Comparison of ENCODE assay signal across 8 cellular contexts in genomic region chr9:137459601-137460362, GRCh38. TPM values are rescaled to one million over a fixed set of nuclear protein-coding genes. Genes with fewer than 3 reads are reported as not detected.
DNase-seq lines count a peak whose midpoint lies in the region; ATAC-seq, FAIRE-seq and TF ChIP-seq lines count a peak whose summit lies in the region.

No MANE protein-coding gene starts in this region.

- TF ChIP-seq CTCF in IMR-90 (conservative IDR thresholded peaks at IDR 0.05; ENCODE audit: low read depth, low read length) (no peak), astrocyte (IDR thresholded peaks at IDR 0.05; ENCODE audit: insufficient read depth, low read depth, low read length) (no peak), kidney (IDR thresholded peaks at IDR 0.05; ENCODE audit: borderline replicate concordance, extremely low read depth, insufficient read depth) (no peak)

- no peaks in the 10 kb centered on the region for H3K27me3 Mint-ChIP-seq in astrocyte (ENCODE audit: low read depth, unreplicated experiment)

- H2AK9ac ChIP-seq in IMR-90 (replicated peaks; ENCODE audit: low read depth, low read length, poor library complexity), result peak overlapping the region; percentile 88

- H3K9me3 ChIP-seq in IMR-90 (ENCODE audit: control insufficient read depth, insufficient read depth, low read length), result no peaks in the 10 kb centered on the region
- no peaks in the 10 kb centered on the region for H3K9me3 ChIP-seq in astrocyte (ENCODE audit: insufficient read depth, low read depth, low read length)
- no peaks in the 10 kb centered on the region for H3K9me3 ChIP-seq in kidney (ENCODE audit: control insufficient read depth in 1 of 2, low read length in 2 of 2)
- H3K9me3 ChIP-seq in stomach smooth muscle (ENCODE audit: control insufficient read depth in 2 of 2, low read length in 2 of 2), result no peaks in the 10 kb centered on the region

- no peak for TF ChIP-seq RAD21 in IMR-90 (IDR thresholded peaks at IDR 0.05; ENCODE audit: low read length)

- intact Hi-C loops in IMR-90 (cut with micrococcal nuclease), result no loop called here
- intact Hi-C loops in kidney (cut with DNase I), result no loop called here
- intact Hi-C loops in posterior vena cava (cut with DNase I), result no loop called here

- 38% methylated on average over 6 of the region's 15 CpGs; no CpG with 5 or more reads in 1 of the 2 experiments for WGBS in IMR-90 (ENCODE audit: extremely low coverage in 2 of 2, insufficient read length in 1 of 2), 2 experiments

- no TSS peak for BruUV-seq in IMR-90 (replicated peaks; lab: Mats Ljungman, UMichigan)

- no peaks in the 10 kb centered on the region for H3K79me2 ChIP-seq in astrocyte (ENCODE audit: insufficient read depth, low read length)

- in situ Hi-C loops in IMR-90 (cut with MboI; ENCODE audit: low sequenced_read_pairs), result no loop called here

- H3K27me3 ChIP-seq in IMR-90 (ENCODE audit: control insufficient read depth, insufficient read depth, low read length), result no peaks in the 10 kb centered on the region
- H3K27me3 ChIP-seq in astrocyte (ENCODE audit: insufficient read depth, low read length), result no peaks in the 10 kb centered on the region
- peaks cover 2 to 3% of the 10 kb centered on the region in 2 donors for H3K27me3 ChIP-seq in stomach smooth muscle (ENCODE audit: control insufficient read depth in 1 of 2, insufficient read depth in 2 of 2, low read length in 2 of 2)

- H3K4me1 Mint-ChIP-seq in astrocyte (ENCODE audit: low read depth, unreplicated experiment), result peaks cover 10% of the 10 kb centered on the region

- H3K36me3 ChIP-seq in IMR-90 (ENCODE audit: control insufficient read depth, insufficient read depth, low read length) (peaks cover 20% of the 10 kb centered on the region), astrocyte (ENCODE audit: insufficient read depth, low read length) (no peaks in the 10 kb centered on the region), kidney (ENCODE audit: control insufficient read depth in 1 of 2, insufficient read depth in 2 of 2, low read length in 2 of 2) (no peaks in the 10 kb centered on the region), stomach smooth muscle (ENCODE audit: control insufficient read depth in 2 of 2, insufficient read depth in 2 of 2, low read length in 2 of 2) (no peaks in the 10 kb centered on the region)

- peak overlapping the region; percentile 83 for H3K4ac ChIP-seq in IMR-90 (ENCODE audit: low read depth, low read length)

- POLR2A ChIA-PET in IMR-90 (lab: Charles Lee; ENCODE audit: unreplicated experiment), result interaction anchor here (0.6 kb wide), 1 partner anchor 581 kb away, joined by 7 read pairs; no protein-coding TSS in a partner anchor

- H3K9ac ChIP-seq in IMR-90 (ENCODE audit: low read depth, low read length) (peak overlapping the region; percentile 77), astrocyte (ENCODE audit: low read length) (peak overlapping the region; percentile 55), kidney (ENCODE audit: low read length in 2 of 2) (peak overlapping the region; percentile 36 to 54), stomach smooth muscle (ENCODE audit: low read length in 2 of 2) (peak overlapping the region; percentile 72 to 80)

- H3K27ac Mint-ChIP-seq in astrocyte (ENCODE audit: unreplicated experiment), result no peak overlapping the region

- peak overlapping the region; percentile 89 for H3K14ac ChIP-seq in IMR-90 (replicated peaks; ENCODE audit: low read depth, low read length)

- H3K4me1 ChIP-seq in IMR-90 (ENCODE audit: control insufficient read depth, insufficient read depth, low read length) (peaks cover 18% of the 10 kb centered on the region), astrocyte (ENCODE audit: insufficient read depth, low read length) (peaks cover 42% of the 10 kb centered on the region), kidney (ENCODE audit: control insufficient read depth in 1 of 2, insufficient read depth in 1 of 2, low read depth in 1 of 2, low read length in 2 of 2) (peaks cover 7 to 23% of the 10 kb centered on the region in 2 donors), stomach smooth muscle (ENCODE audit: control insufficient read depth, insufficient read depth, low read length) (peaks cover 27% of the 10 kb centered on the region)

- peak overlapping the region; percentile 62 for H3K4me3 Mint-ChIP-seq in astrocyte (ENCODE audit: unreplicated experiment)

- peak overlapping the region; percentile 73; the same call in 1 of the 2 replicates for H2AK5ac ChIP-seq in IMR-90 (ENCODE audit: low read depth, low read length)

- DNase-seq in IMR-90 (no peak), astrocyte (ENCODE audit: low read depth) (no peak), kidney (peak; percentile 80), posterior vena cava (ENCODE audit: low spot score) (no peak), HT-29 (ENCODE audit: low spot score) (no peak), retina (no peak)

- no peaks in the 10 kb centered on the region for H3K9me1 ChIP-seq in IMR-90 (ENCODE audit: insufficient read depth, low read length)

- H3K27ac ChIP-seq in IMR-90 (ENCODE audit: insufficient read depth, low read length), result peak overlapping the region; percentile 84
- H3K27ac ChIP-seq in astrocyte (ENCODE audit: low read depth, low read length), result peak overlapping the region; percentile 48
- H3K27ac ChIP-seq in kidney (ENCODE audit: low read depth in 2 of 2, low read length in 2 of 2), result peak overlapping the region; percentile 7 to 54
- peak overlapping the region; percentile 46 for H3K27ac ChIP-seq in stomach smooth muscle (ENCODE audit: low read length)

- no peaks in the 10 kb centered on the region for H3K9me3 Mint-ChIP-seq in astrocyte (ENCODE audit: unreplicated experiment)

- no peak overlapping the region for H3K56ac ChIP-seq in IMR-90 (ENCODE audit: extremely low read depth, insufficient read depth, low read length)

- peak overlapping the region; percentile 98 to 100 for H4K8ac ChIP-seq in IMR-90 (ENCODE audit: low read depth in 2 of 2, low read length in 2 of 2)

- peak; percentile 1; the same call in 1 of the 2 replicates for ATAC-seq in IMR-90 (ENCODE audit: low read depth)
- ATAC-seq in GM21717 (IDR thresholded peaks at IDR 0.05; ENCODE audit: unreplicated experiment), result no peak

- dilution Hi-C loops in IMR-90 (cut with HindIII; ENCODE audit: low sequenced_read_pairs, unreplicated experiment), result no loop called here

- H2BK120ac ChIP-seq in IMR-90 (ENCODE audit: low read depth, low read length), result peak overlapping the region; percentile 62; the same call in 1 of the 2 replicates

- H4K5ac ChIP-seq in IMR-90 (ENCODE audit: low read depth, low read length), result peak overlapping the region; percentile 76

- peak overlapping the region; percentile 34; the same call in 1 of the 2 replicates for H2BK20ac ChIP-seq in IMR-90 (ENCODE audit: low read depth, low read length)

- peak overlapping the region; percentile 73 for H3K4me2 ChIP-seq in IMR-90 (ENCODE audit: low read depth, low read length)
- H3K4me2 ChIP-seq in astrocyte (ENCODE audit: low read length), result peak overlapping the region; percentile 96

- H2AFZ ChIP-seq in IMR-90 (replicated peaks; ENCODE audit: low read length, poor library complexity), result peak overlapping the region; percentile 100
- H2AFZ ChIP-seq in astrocyte (ENCODE audit: low read depth, low read length), result peak overlapping the region; percentile 88

- H3K79me1 ChIP-seq in IMR-90 (ENCODE audit: low read depth in 1 of 2, low read length in 2 of 2), result peaks cover 3 to 34% of the 10 kb centered on the region in 2 experiments; a peak in 3 of 4 replicates

- FAIRE-seq in astrocyte (lab: Jason Lieb, UNC) (no peak), kidney (lab: Jason Lieb, UNC) (no peak)

- peak overlapping the region; percentile 62; the same call in 1 of the 3 replicates for H2BK15ac ChIP-seq in IMR-90 (ENCODE audit: low read depth, low read length)

- H3K36me3 Mint-ChIP-seq in astrocyte (ENCODE audit: low read depth, unreplicated experiment), result peaks cover 3% of the 10 kb centered on the region

- H4K91ac ChIP-seq in IMR-90 (ENCODE audit: insufficient read depth, low read depth, low read length), result peak overlapping the region; percentile 86

- CTCF ChIA-PET in IMR-90 (lab: Yijun Ruan, JAX), result no interaction called here

- H3K18ac ChIP-seq in IMR-90 (ENCODE audit: low read depth, low read length), result peak overlapping the region; percentile 45; the same call in 1 of the 2 replicates

- no peak overlapping the region for H3K23ac ChIP-seq in IMR-90 (ENCODE audit: low read depth, low read length)

- no peak for TF ChIP-seq POLR2A in IMR-90 (IDR thresholded peaks at IDR 0.05; ENCODE audit: low read depth, low read length)

- H2BK5ac ChIP-seq in IMR-90 (ENCODE audit: low read depth, low read length, poor library complexity, severe bottlenecking), result peak overlapping the region; percentile 53

- H4K20me1 ChIP-seq in IMR-90 (ENCODE audit: insufficient read depth, low read length) (peaks cover 32% of the 10 kb centered on the region), astrocyte (ENCODE audit: insufficient read depth, low read length) (peaks cover 37% of the 10 kb centered on the region)

- H3K4me3 ChIP-seq in IMR-90 (ENCODE audit: insufficient read depth, low read depth, low read length) (peak overlapping the region; percentile 13; the same call in 1 of the 2 replicates), astrocyte (ENCODE audit: insufficient read depth, low read depth, low read length) (no peak overlapping the region), kidney (ENCODE audit: low read length in 2 of 2) (peak overlapping the region; percentile 13 to 53), stomach smooth muscle (ENCODE audit: low read length in 2 of 2) (peak overlapping the region; percentile 67 to 77)

RNA-seq across cellular contexts. Expression of gene NSMF, which starts 0.6 kb away (rescaled TPM):
- 7.7 and 10.0 TPM in 2 replicates for total RNA-seq in IMR-90 (2012; rRNA removed)
- 40.9 and 45.9 TPM in 2 replicates for polyA plus RNA-seq in IMR-90 (2012; rRNA removed)
- polyA plus RNA-seq in IMR-90 (2012; cell fraction: cytosol; rRNA removed), result 26.6 and 33.5 TPM in 2 replicates
- polyA plus RNA-seq in IMR-90 (2012; cell fraction: nucleus; rRNA removed; ENCODE audit: low replicate concordance), result 116 and 241 TPM in 2 replicates
- 48.8 and 50.5 TPM in 2 replicates for total RNA-seq in astrocyte
- 49.5 TPM for total RNA-seq in kidney
- 32.7 TPM for polyA plus RNA-seq in kidney (ENCODE audit: insufficient read depth, low read depth, low replicate concordance)
- total RNA-seq in posterior vena cava, result 10 to 100 TPM; 47.6 to 55.5 TPM
- 74.4 and 77.7 TPM in 2 replicates for total RNA-seq in HT-29 (2014; rRNA removed; shearing (Covaris generic))

RNA-seq across cellular contexts. Expression of gene ENTPD8, which starts 18.6 kb away (rescaled TPM):
- not detected in 2 replicates for total RNA-seq in IMR-90 (2012; rRNA removed)
- polyA plus RNA-seq in IMR-90 (2012; rRNA removed), result 0.07 TPM in 2 replicates
- 0.06 and 0.11 TPM in 2 replicates for polyA plus RNA-seq in IMR-90 (2012; cell fraction: cytosol; rRNA removed)
- polyA plus RNA-seq in IMR-90 (2012; cell fraction: nucleus; rRNA removed; ENCODE audit: low replicate concordance), result 0.37 and 0.78 TPM in 2 replicates
- total RNA-seq in astrocyte, result 0.11 TPM in 1 of 2 replicates, not detected in the other
- 5.2 TPM for total RNA-seq in kidney
- 5.0 TPM for polyA plus RNA-seq in kidney (ENCODE audit: insufficient read depth, low read depth, low replicate concordance)
- not detected for total RNA-seq in posterior vena cava
- 0.76 and 1.3 TPM in 2 replicates for total RNA-seq in HT-29 (2014; rRNA removed; shearing (Covaris generic))

RNA-seq across cellular contexts. Expression of gene NOXA1, which starts 36.6 kb away (rescaled TPM):
- not detected in 2 replicates for total RNA-seq in IMR-90 (2012; rRNA removed)
- 0.16 and 0.17 TPM in 2 replicates for polyA plus RNA-seq in IMR-90 (2012; rRNA removed)
- polyA plus RNA-seq in IMR-90 (2012; cell fraction: cytosol; rRNA removed), result 0.08 and 0.25 TPM in 2 replicates
- 1.3 and 3.4 TPM in 2 replicates for polyA plus RNA-seq in IMR-90 (2012; cell fraction: nucleus; rRNA removed; ENCODE audit: low replicate concordance)
- total RNA-seq in astrocyte, result 0.50 and 0.84 TPM in 2 replicates
- 21.8 TPM for total RNA-seq in kidney
- polyA plus RNA-seq in kidney (ENCODE audit: insufficient read depth, low read depth, low replicate concordance), result 19.1 TPM
- total RNA-seq in posterior vena cava, result 1 to 10 TPM; 2.0 to 2.7 TPM
- total RNA-seq in HT-29 (2014; rRNA removed; shearing (Covaris generic)), result 1.5 and 3.7 TPM in 2 replicates

RNA-seq across cellular contexts. Expression of gene EXD3, which starts 36.8 kb away (rescaled TPM):
- total RNA-seq in IMR-90 (2012; rRNA removed), result 1.1 and 1.7 TPM in 2 replicates
- polyA plus RNA-seq in IMR-90 (2012; rRNA removed), result 7.4 and 10.2 TPM in 2 replicates
- polyA plus RNA-seq in IMR-90 (2012; cell fraction: cytosol; rRNA removed), result 5.4 and 9.9 TPM in 2 replicates
- polyA plus RNA-seq in IMR-90 (2012; cell fraction: nucleus; rRNA removed; ENCODE audit: low replicate concordance), result 24.4 and 50.7 TPM in 2 replicates
- total RNA-seq in astrocyte, result 8.5 and 9.4 TPM in 2 replicates
- 44.5 TPM for total RNA-seq in kidney
- polyA plus RNA-seq in kidney (ENCODE audit: insufficient read depth, low read depth, low replicate concordance), result 18.9 TPM
- total RNA-seq in posterior vena cava, result 10 to 100 TPM; 13.9 to 14.6 TPM
- total RNA-seq in HT-29 (2014; rRNA removed; shearing (Covaris generic)), result 7.6 and 14.1 TPM in 2 replicates

Comparison
In these comparisons a context has a peak if more than half of its experiments do, and no peak if none do; other contexts are left out.
1. H3K27ac ChIP-seq: peak in every context shown above with its lines; median percentile 84 in IMR-90; 48 in astrocyte; 46 in stomach smooth muscle; 30 in kidney.